Comparison of ENCODE assay signal across 8 cellular contexts in genomic region chr12:124938606-124939427, GRCh38. TPM values are rescaled to one million over a fixed set of nuclear protein-coding genes. Genes with fewer than 3 reads are reported as not detected.
A peak's percentile ranks its signal among the peaks of the same experiment; 100 is the strongest.
DNase-seq lines count a peak whose midpoint lies in the region; ATAC-seq and TF ChIP-seq lines count a peak whose summit lies in the region.

No MANE protein-coding gene starts in this region.

- peak overlapping the region; percentile 95 for H3K4me3 ChIP-seq in CD4-positive, CD25-positive, alpha-beta regulatory T cell (ENCODE audit: low read depth, low read length)
- H3K4me3 ChIP-seq in fibroblast of the aortic adventitia (ENCODE audit: low read depth, low read length) = peak overlapping the region; percentile 42

- peak overlapping the region; percentile 81 for H3K27ac ChIP-seq in CD4-positive, CD25-positive, alpha-beta regulatory T cell (ENCODE audit: insufficient read depth, low read length, poor library complexity, severe bottlenecking)

- peaks cover 4% of the 10 kb centered on the region for H3K27me3 Mint-ChIP-seq in CD4-positive, CD25-positive, alpha-beta regulatory T cell

- ATAC-seq in CD4-positive, CD25-positive, alpha-beta regulatory T cell (ENCODE audit: low read depth in 2 of 2) = peak; percentile 36 to 47
- ATAC-seq in GM21360 (IDR thresholded peaks at IDR 0.05; ENCODE audit: unreplicated experiment) (peak; percentile 21), omental fat pad (ENCODE audit: low FRiP score) (peak; percentile 50)

- peak in 2 of 3 donors; percentile 47 to 81 for DNase-seq in CD4-positive, CD25-positive, alpha-beta regulatory T cell
- DNase-seq in HS-27A (ENCODE audit: low read depth) = peak; percentile 33
- DNase-seq in activated CD8-positive, alpha-beta memory T cell treated with anti-CD3 and anti-CD28 coated beads, Interleukin-2, amount 50 U/mL, for 4 hours = peak; percentile 46
- peak; percentile 92 for DNase-seq in fibroblast of the aortic adventitia (ENCODE audit: low read depth)
- DNase-seq in omental fat pad (ENCODE audit: low spot score) = peak; percentile 62
- DNase-seq in Kasumi-1 (lab: John Stamatoyannopoulos, UW) = no peak
- no peak for DNase-seq in NCI-H2029 treated with DMSO at 0.1 percent for 48 hours (lab: John Stamatoyannopoulos, UW)

- H3K4me1 ChIP-seq in CD4-positive, CD25-positive, alpha-beta regulatory T cell (ENCODE audit: control insufficient read depth, insufficient read depth, low read length, poor library complexity, severe bottlenecking) = peaks cover 31% of the 10 kb centered on the region

- peaks cover 3% of the 10 kb centered on the region for H3K36me3 Mint-ChIP-seq in CD4-positive, CD25-positive, alpha-beta regulatory T cell

- no peak overlapping the region for H3K4me3 Mint-ChIP-seq in CD4-positive, CD25-positive, alpha-beta regulatory T cell

- peaks cover 0 to 10% (median 4%) of the 10 kb centered on the region in 4 donors for H3K4me1 Mint-ChIP-seq in CD4-positive, CD25-positive, alpha-beta regulatory T cell

- no peak overlapping the region for H3K27ac Mint-ChIP-seq in CD4-positive, CD25-positive, alpha-beta regulatory T cell

- H3K9me3 Mint-ChIP-seq in CD4-positive, CD25-positive, alpha-beta regulatory T cell = no peaks in the 10 kb centered on the region

- no peaks in the 10 kb centered on the region for H3K36me3 ChIP-seq in CD4-positive, CD25-positive, alpha-beta regulatory T cell (ENCODE audit: control insufficient read depth, insufficient read depth, low read length)

- TF ChIP-seq CTCF in fibroblast of the aortic adventitia (IDR thresholded peaks at IDR 0.05; ENCODE audit: insufficient read depth, low read length) = peak; percentile 41
- no peak for TF ChIP-seq CTCF in omental fat pad (IDR thresholded peaks at IDR 0.05)

- no peaks in the 10 kb centered on the region for H3K9me3 ChIP-seq in CD4-positive, CD25-positive, alpha-beta regulatory T cell (ENCODE audit: control insufficient read depth in 2 of 2, low read length in 2 of 2)

- no peaks in the 10 kb centered on the region for H3K27me3 ChIP-seq in CD4-positive, CD25-positive, alpha-beta regulatory T cell (ENCODE audit: control insufficient read depth, insufficient read depth, low read length)

RNA-seq across cellular contexts. Expression of gene UBC, which starts 24.4 kb away (rescaled TPM):
- total RNA-seq in CD4-positive, CD25-positive, alpha-beta regulatory T cell = 2,012 TPM
- polyA plus RNA-seq in CD4-positive, CD25-positive, alpha-beta regulatory T cell = 1,000 to 10,000 TPM; 1,179 to 1,557 (median 1,450) TPM
- total RNA-seq in fibroblast of the aortic adventitia (ENCODE audit: low replicate concordance) = 501 and 1,400 TPM in 2 replicates
- total RNA-seq in omental fat pad = 1,000 to 10,000 TPM; 1,220 to 2,129 (median 1,369) TPM

RNA-seq across cellular contexts. Expression of gene DHX37, which starts 50.1 kb away (rescaled TPM):
- 33.3 TPM for total RNA-seq in CD4-positive, CD25-positive, alpha-beta regulatory T cell
- 1 to 10 TPM; 2.4 to 3.4 (median 2.9) TPM for polyA plus RNA-seq in CD4-positive, CD25-positive, alpha-beta regulatory T cell
- total RNA-seq in fibroblast of the aortic adventitia (ENCODE audit: low replicate concordance) (13.1 TPM in 2 replicates), omental fat pad (10 to 100 TPM; 10.2 to 43.2 (median 11.1) TPM)

RNA-seq across cellular contexts. Expression of gene BRI3BP, which starts 54.6 kb away (rescaled TPM):
- total RNA-seq in CD4-positive, CD25-positive, alpha-beta regulatory T cell = 4.1 TPM
- 1 to 10 TPM; 2.0 to 3.4 (median 2.3) TPM for polyA plus RNA-seq in CD4-positive, CD25-positive, alpha-beta regulatory T cell
- total RNA-seq in fibroblast of the aortic adventitia (ENCODE audit: low replicate concordance) = 1.6 and 6.1 TPM in 2 replicates
- total RNA-seq in omental fat pad = 1 to 10 TPM; 3.5 to 5.4 (median 4.4) TPM

Comparison
In these comparisons a context has a peak if more than half of its experiments do, and no peak if none do; other contexts are left out.
1. DNase-seq: peak in CD4-positive, CD25-positive, alpha-beta regulatory T cell (2 of 3), HS-27A (single experiment), activated CD8-positive, alpha-beta memory T cell treated with anti-CD3 and anti-CD28 coated beads, Interleukin-2, amount 50 U/mL, for 4 hours (single experiment), fibroblast of the aortic adventitia (single experiment) and omental fat pad (single experiment); none in Kasumi-1 (0 of 2) and NCI-H2029 treated with DMSO at 0.1 percent for 48 hours (single experiment).
2. Peak in every context shown above with its lines, with median percentiles within 50 percentile points of each other: ATAC-seq.